ENCODE assay signal across 32 cellular contexts in the genomic region with DNA sequence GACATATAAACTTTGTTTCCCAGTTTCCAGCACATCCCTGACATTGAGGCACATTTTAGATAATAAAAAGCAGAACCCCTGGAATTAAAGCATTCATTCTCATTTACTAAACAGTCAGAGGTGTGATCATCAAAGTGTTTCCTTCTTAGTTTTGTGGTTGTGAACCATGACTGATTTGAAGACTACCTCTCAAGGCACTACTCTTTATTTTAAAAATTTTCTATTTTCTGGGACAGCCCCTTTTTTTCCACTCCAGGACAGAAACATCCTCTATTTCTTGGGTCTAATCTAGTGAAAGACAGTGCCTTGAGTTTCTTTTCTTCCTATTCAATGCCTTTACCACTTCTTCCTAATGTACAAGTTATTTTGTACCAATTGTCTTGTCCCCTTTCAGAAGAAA. TPM values are rescaled to one million over a fixed set of nuclear protein-coding genes. Genes with fewer than 3 reads are reported as not detected.
"Had no signal": no experiment of that assay in that cellular context is flagged by ENCODE, and none has a peak within 500 bp of the region (broad histone marks: within the 10 kb centered on the region; RNA-seq: fewer than 3 reads in every experiment).

No MANE protein-coding gene starts in this region.

- H3K9me3 Mint-ChIP-seq: mesothelial cell of epicardium, nephron progenitor cell, type B pancreatic cell had no signal

- DNase-seq: dermis blood vessel endothelial cell; effector memory CD4-positive, alpha-beta T cell; foreskin keratinocyte; heart left ventricle; kidney; mucosa of descending colon; naive B cell; nephron progenitor cell; nucleus accumbens; right cardiac atrium; sigmoid colon; stimulated activated CD4-positive, alpha-beta T cell treated with anti-CD3 and anti-CD28 coated beads, Interleukin-4, amount 100 ng/mL, for 4 hours; stimulated activated naive CD4-positive, alpha-beta T cell; substantia nigra; testis; tibial artery had no signal

- H3K27ac Mint-ChIP-seq: memory B cell, mesothelial cell of epicardium, naive B cell, nephron progenitor cell, type B pancreatic cell had no signal

- H3K4me3 Mint-ChIP-seq: memory B cell, mesothelial cell of epicardium, naive B cell, nephron progenitor cell, type B pancreatic cell had no signal

- H3K36me3 Mint-ChIP-seq: memory B cell, mesothelial cell of epicardium, type B pancreatic cell had no signal

- ATAC-seq: foreskin keratinocyte, gastroesophageal sphincter, heart left ventricle, left lobe of liver, mucosa of descending colon, right cardiac atrium had no signal

RNA-seq across cellular contexts. Expression of a gene that starts 5.2 kb away (rescaled TPM):
- total RNA-seq: dermis blood vessel endothelial cell, endothelial cell of umbilical vein, fibroblast of lung, foreskin keratinocyte, heart left ventricle, kidney, left lobe of liver, liver, osteocyte, prostate gland, skeletal muscle tissue, testis had no signal

RNA-seq across cellular contexts. Expression of a gene that starts 37.3 kb away (rescaled TPM):
- total RNA-seq: dermis blood vessel endothelial cell, endothelial cell of umbilical vein, epithelial cell of proximal tubule, esophagus muscularis mucosa, fibroblast of lung, foreskin keratinocyte, gastroesophageal sphincter, heart left ventricle, hepatocyte, kidney, left lobe of liver, liver, lung, mesothelial cell of epicardium, mucosa of descending colon, osteocyte, prostate gland, right cardiac atrium, sigmoid colon, skeletal muscle tissue, urinary bladder had no signal
